22 cellular contexts compared by ENCODE assay signal in genomic region chr14:64954491-64955240, GRCh38. TPM values are rescaled to one million over a fixed set of nuclear protein-coding genes. Genes with fewer than 3 reads are reported as not detected.
A peak's percentile ranks its signal among the peaks of the same experiment; 100 is the strongest.
DNase-seq lines count a peak whose midpoint lies in the region; ATAC-seq, FAIRE-seq and TF ChIP-seq lines count a peak whose summit lies in the region.
"Had no signal": no experiment of that assay in that cellular context is flagged by ENCODE, and none has a peak within 500 bp of the region (broad histone marks: within the 10 kb centered on the region; RNA-seq: fewer than 3 reads in every experiment).

No MANE protein-coding gene starts in this region.

- no CpG with 5 or more reads among the region's 9 CpGs for WGBS in mesendoderm (ENCODE audit: extremely low coverage, insufficient coverage, low lambda C conversion rate)

- no peak overlapping the region for H3K4ac ChIP-seq in mesendoderm (ENCODE audit: low read depth, low read length)

- no peak overlapping the region for H3K4me3 Mint-ChIP-seq in activated T-helper 17 cell treated with anti-CD3 and anti-CD28 coated beads, Interleukin-2, amount 50 U/mL, for 72 hours
- no peak overlapping the region for H3K4me3 Mint-ChIP-seq in type B pancreatic cell

- peaks cover 14% of the 10 kb centered on the region for H3K4me1 ChIP-seq in mesendoderm (ENCODE audit: control insufficient read depth, low read depth, low read length)

- no peaks in the 10 kb centered on the region for H3K9me3 Mint-ChIP-seq in activated T-helper 17 cell treated with anti-CD3 and anti-CD28 coated beads, Interleukin-2, amount 50 U/mL, for 72 hours
- no peaks in the 10 kb centered on the region for H3K9me3 Mint-ChIP-seq in type B pancreatic cell

- no peak overlapping the region for H3K23ac ChIP-seq in mesendoderm (ENCODE audit: low read length)

- no peak overlapping the region for H2BK15ac ChIP-seq in mesendoderm (replicated peaks; ENCODE audit: low read depth)

- H3K9ac ChIP-seq in mesendoderm (ENCODE audit: low read length), result no peak overlapping the region

- H2BK120ac ChIP-seq in mesendoderm (ENCODE audit: low read depth, low read length), result no peak overlapping the region

- DNase-seq in activated effector memory CD4-positive, alpha-beta T cell treated with anti-CD3 and anti-CD28 coated beads, Interleukin-2, amount 50 U/mL, for 16 hours, result peak; percentile 39
- DNase-seq in activated effector memory CD4-positive, alpha-beta T cell treated with Interleukin-2 at 50 U/mL for 16 hours, result no peak
- DNase-seq in mesendoderm, result no peak
- no peak for DNase-seq in type B pancreatic cell (ENCODE audit: extremely low spot score, unreplicated experiment)
- no peak for DNase-seq in H54 (ENCODE audit: insufficient read length, low spot score)
- no peak for DNase-seq in NCI-H524 (lab: John Stamatoyannopoulos, UW)
- DNase-seq: AML-193; DMS 273 treated with DMSO at 0.1 percent for 48 hours; DND-41; MM.1S; NCI-H1092; NCI-H2081; NCI-H2171 treated with DMSO at 0.1 percent for 48 hours; NCI-H446; NK-92 treated with Interleukin-12 subunit alpha and Interleukin-12 subunit beta, amount 100 ng/mL, for 24 hours; OCI-M1 had no signal

- H3K4me1 Mint-ChIP-seq in activated T-helper 17 cell treated with anti-CD3 and anti-CD28 coated beads, Interleukin-2, amount 50 U/mL, for 72 hours, result no peaks in the 10 kb centered on the region
- peaks cover 12% of the 10 kb centered on the region for H3K4me1 Mint-ChIP-seq in type B pancreatic cell (ENCODE audit: unreplicated experiment)

- peaks cover 15% of the 10 kb centered on the region for H3K79me1 ChIP-seq in mesendoderm (ENCODE audit: low read length)

- no peaks in the 10 kb centered on the region for H3K27me3 ChIP-seq in mesendoderm (ENCODE audit: insufficient read depth, low read length, poor library complexity)

- H2BK5ac ChIP-seq in mesendoderm (ENCODE audit: low read length), result no peak overlapping the region

- TF ChIP-seq POLR2A in H54 (IDR thresholded peaks at IDR 0.05; ENCODE audit: low read depth, low read length), result no peak

- H3K79me2 ChIP-seq in mesendoderm (ENCODE audit: control insufficient read depth, insufficient read depth, low read length), result peaks cover 12% of the 10 kb centered on the region

- H3K4me2 ChIP-seq in mesendoderm (ENCODE audit: low read length), result no peak overlapping the region

- no peak overlapping the region for H2AK5ac ChIP-seq in mesendoderm (ENCODE audit: low read length)

- H3K18ac ChIP-seq in mesendoderm (ENCODE audit: low read length), result no peak overlapping the region

- TF ChIP-seq CTCF in type B pancreatic cell (conservative IDR thresholded peaks at IDR 0.05), result no peak

- no peak overlapping the region for H3K4me3 ChIP-seq in mesendoderm (ENCODE audit: low read length)

- peak overlapping the region; percentile 45 for H3K27ac ChIP-seq in mesendoderm (ENCODE audit: low read depth, low read length)
- H3K27ac ChIP-seq: 22Rv1, C4-2B had no signal

- no peak for FAIRE-seq in H54 (lab: Jason Lieb, UNC)

- peak overlapping the region; percentile 12 for H3K27ac Mint-ChIP-seq in activated T-helper 17 cell treated with anti-CD3 and anti-CD28 coated beads, Interleukin-2, amount 50 U/mL, for 72 hours
- peak overlapping the region; percentile 34 for H3K27ac Mint-ChIP-seq in type B pancreatic cell

- no peak overlapping the region for H4K5ac ChIP-seq in mesendoderm (ENCODE audit: low read length)

- H3K36me3 Mint-ChIP-seq in activated T-helper 17 cell treated with anti-CD3 and anti-CD28 coated beads, Interleukin-2, amount 50 U/mL, for 72 hours (ENCODE audit: low read depth), result peaks cover 7% of the 10 kb centered on the region
- H3K36me3 Mint-ChIP-seq in type B pancreatic cell, result peaks cover 22% of the 10 kb centered on the region

- peaks cover 24% of the 10 kb centered on the region for H3K36me3 ChIP-seq in mesendoderm (ENCODE audit: control insufficient read depth, insufficient read depth, low read length)

- no peak for ATAC-seq in activated T-helper 17 cell treated with anti-CD3 and anti-CD28 coated beads, Interleukin-2, amount 50 U/mL, for 72 hours (replicated peaks)
- ATAC-seq in GM21717 (IDR thresholded peaks at IDR 0.05; ENCODE audit: unreplicated experiment), result no peak

- H3K27me3 Mint-ChIP-seq in activated T-helper 17 cell treated with anti-CD3 and anti-CD28 coated beads, Interleukin-2, amount 50 U/mL, for 72 hours, result no peaks in the 10 kb centered on the region
- no peaks in the 10 kb centered on the region for H3K27me3 Mint-ChIP-seq in type B pancreatic cell

- no peak overlapping the region for H4K8ac ChIP-seq in mesendoderm (ENCODE audit: low read depth, low read length)

- H3K56ac ChIP-seq in mesendoderm (ENCODE audit: low read length), result peak overlapping the region; percentile 56

RNA-seq across cellular contexts. Expression of gene GPX2, which starts 12.1 kb away (rescaled TPM):
- total RNA-seq in activated T-helper 17 cell treated with anti-CD3 and anti-CD28 coated beads, Interleukin-2, amount 50 U/mL, for 72 hours, result not detected
- 1.2 TPM for polyA plus RNA-seq in mesendoderm (2013, experiment 1 of 2)
- 1.1 TPM for polyA plus RNA-seq in mesendoderm (2013, experiment 2 of 2)
- total RNA-seq in type B pancreatic cell (ENCODE audit: low replicate concordance), result 39.2 and 69.7 TPM in 2 replicates
- total RNA-seq: G401, LHCN-M2 had no signal

RNA-seq across cellular contexts. Expression of gene RAB15, which starts 17.5 kb away (rescaled TPM):
- 1 to 10 TPM; 4.3 to 7.2 TPM for total RNA-seq in activated T-helper 17 cell treated with anti-CD3 and anti-CD28 coated beads, Interleukin-2, amount 50 U/mL, for 72 hours
- polyA plus RNA-seq in mesendoderm (2013, experiment 1 of 2), result 42.6 TPM
- polyA plus RNA-seq in mesendoderm (2013, experiment 2 of 2), result 42.7 TPM
- 31.4 and 55.6 TPM in 2 replicates for total RNA-seq in type B pancreatic cell (ENCODE audit: low replicate concordance)

RNA-seq across cellular contexts. Expression of gene FNTB, which starts 32.0 kb away (rescaled TPM):
- total RNA-seq in activated T-helper 17 cell treated with anti-CD3 and anti-CD28 coated beads, Interleukin-2, amount 50 U/mL, for 72 hours, result 10 to 100 TPM; 24.7 to 47.1 TPM
- polyA plus RNA-seq in mesendoderm (2013, experiment 1 of 2), result 12.8 TPM
- 12.3 TPM for polyA plus RNA-seq in mesendoderm (2013, experiment 2 of 2)
- 30.1 and 31.2 TPM in 2 replicates for total RNA-seq in type B pancreatic cell (ENCODE audit: low replicate concordance)

RNA-seq across cellular contexts. Expression of gene CHURC1, which starts 40.4 kb away (rescaled TPM):
- 10 to 100 TPM; 53.8 to 56.0 TPM for total RNA-seq in activated T-helper 17 cell treated with anti-CD3 and anti-CD28 coated beads, Interleukin-2, amount 50 U/mL, for 72 hours
- 72.3 TPM for polyA plus RNA-seq in mesendoderm (2013, experiment 1 of 2)
- polyA plus RNA-seq in mesendoderm (2013, experiment 2 of 2), result 79.8 TPM
- 40.0 and 45.3 TPM in 2 replicates for total RNA-seq in type B pancreatic cell (ENCODE audit: low replicate concordance)

Comparison
In these comparisons a context has a peak if more than half of its experiments do, and no peak if none do; other contexts are left out.
1. RNA of gene GPX2, which starts 12.1 kb away (total RNA-seq): 39.2 to 69.7 TPM in type B pancreatic cell; not detected in activated T-helper 17 cell treated with anti-CD3 and anti-CD28 coated beads, Interleukin-2, amount 50 U/mL, for 72 hours; every median in the first group is over 10 times any median in the second.